ENCODE assay signal across 20 cellular contexts in the genomic region with DNA sequence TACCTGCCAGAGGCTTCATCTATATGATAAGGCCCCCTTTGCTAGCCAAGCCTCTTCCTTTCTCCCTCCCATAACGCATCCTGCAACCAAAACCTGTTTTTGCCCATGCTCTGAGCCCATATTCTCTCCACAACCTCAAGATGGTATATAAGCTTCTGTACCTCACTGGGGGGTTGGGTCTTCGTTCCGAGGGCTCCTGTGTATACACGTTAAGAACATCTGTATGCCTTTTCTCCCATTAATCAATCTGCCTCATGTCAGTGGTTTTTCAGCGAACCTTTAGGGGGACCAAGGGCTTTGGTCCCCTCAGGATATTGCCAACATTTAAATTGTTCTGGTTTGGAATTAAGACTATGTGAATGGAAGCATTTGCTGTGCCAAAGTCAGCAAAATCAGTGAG.
"Had no signal": no experiment of that assay in that cellular context is flagged by ENCODE, and none has a peak within 500 bp of the region (broad histone marks: within the 10 kb centered on the region; RNA-seq: fewer than 3 reads in every experiment).

No MANE protein-coding gene starts in this region.

- H3K27me3 ChIP-seq: SJSA1 had no signal

- H3K9me3 ChIP-seq: SJSA1 had no signal

- H3K36me3 ChIP-seq: SJSA1 had no signal

- DNase-seq: IMR-90, Karpas-422, KG1, MM.1S, NCI-H1092 treated with DMSO at 0.1 percent for 48 hours, NCI-H1436, NCI-H187, NCI-H2029, NCI-H2081 treated with DMSO at 0.1 percent for 48 hours, NCI-H2171 treated with DMSO at 0.1 percent for 48 hours, NCI-H345, NCI-H446 treated with DMSO at 0.1 percent for 48 hours, NCI-H510A treated with DMSO at 0.1 percent for 48 hours, NCI-H526, Right ventricle myocardium superior, RPMI8226, SIG-M5 had no signal

- ATAC-seq: HepG2 had no signal

- H3K4me1 ChIP-seq: SJSA1 had no signal

- H3K4me3 ChIP-seq: SJSA1, SK-N-MC had no signal

- H3K27ac ChIP-seq: SJSA1, SK-N-MC had no signal
